1 cellular context compared by ENCODE assay signal in the genomic region with DNA sequence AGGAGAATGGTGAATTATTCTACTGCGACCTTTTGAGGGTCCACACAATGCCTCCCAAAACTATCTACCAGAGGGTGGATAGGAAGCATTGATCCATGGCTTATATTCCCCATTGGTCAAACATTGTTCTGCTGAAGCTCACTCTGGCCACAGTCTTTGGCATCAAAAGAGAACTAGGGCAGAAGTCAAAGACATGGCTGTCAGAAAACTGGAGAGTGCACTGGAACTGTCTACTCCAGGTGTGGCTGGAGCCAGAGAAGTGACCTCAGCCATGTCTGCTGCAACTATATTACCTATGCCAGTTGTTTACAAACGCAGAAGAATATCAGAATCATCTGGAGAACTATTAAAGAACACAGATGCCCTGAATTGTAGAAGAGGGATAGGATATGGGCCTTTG.
TF ChIP-seq lines count a peak whose summit lies in the region.

No MANE protein-coding gene starts in this region.

TF ChIP-seq in HepG2, 621 proteins besides CTCF, POLR2A, EP300 and RAD21 (continued from another document):
- TF ChIP-seq, protein P1, sequence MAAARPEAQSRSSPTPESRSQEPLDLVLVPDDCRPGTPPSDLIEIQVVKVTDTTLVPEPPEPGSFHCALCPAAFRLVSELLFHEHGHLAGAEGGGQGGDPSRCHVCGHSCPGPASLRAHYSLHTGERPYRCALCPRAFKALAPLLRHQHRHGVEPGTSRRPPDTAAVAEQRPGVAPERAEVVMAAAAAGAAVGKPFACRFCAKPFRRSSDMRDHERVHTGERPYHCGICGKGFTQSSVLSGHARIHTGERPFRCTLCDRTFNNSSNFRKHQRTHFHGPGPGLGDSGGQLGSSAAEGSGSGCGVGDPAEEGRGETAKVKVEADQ (CRISPR knock-in tag; IDR thresholded peaks at IDR 0.05; ENCODE audit: borderline replicate concordance): no peak
- TF ChIP-seq, protein P2, sequence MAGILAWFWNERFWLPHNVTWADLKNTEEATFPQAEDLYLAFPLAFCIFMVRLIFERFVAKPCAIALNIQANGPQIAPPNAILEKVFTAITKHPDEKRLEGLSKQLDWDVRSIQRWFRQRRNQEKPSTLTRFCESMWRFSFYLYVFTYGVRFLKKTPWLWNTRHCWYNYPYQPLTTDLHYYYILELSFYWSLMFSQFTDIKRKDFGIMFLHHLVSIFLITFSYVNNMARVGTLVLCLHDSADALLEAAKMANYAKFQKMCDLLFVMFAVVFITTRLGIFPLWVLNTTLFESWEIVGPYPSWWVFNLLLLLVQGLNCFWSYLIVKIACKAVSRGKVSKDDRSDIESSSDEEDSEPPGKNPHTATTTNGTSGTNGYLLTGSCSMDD (CRISPR knock-in tag; IDR thresholded peaks at IDR 0.05): no peak
- TF ChIP-seq ZMYM4 (CRISPR knock-in tag; IDR thresholded peaks at IDR 0.05) (no peak), JUND (CRISPR knock-in tag; IDR thresholded peaks at IDR 0.05) (no peak), ZNF274 (CRISPR knock-in tag; IDR thresholded peaks at IDR 0.05) (no peak), NCOA1 (CRISPR knock-in tag; IDR thresholded peaks at IDR 0.05) (no peak)
